8 cellular contexts compared by ENCODE assay signal in genomic region chr2:181058378-181059269, GRCh38.
DNase-seq lines count a peak whose midpoint lies in the region; ATAC-seq and TF ChIP-seq lines count a peak whose summit lies in the region.

No MANE protein-coding gene starts in this region.

- H3K4me3 ChIP-seq in GM06990 (replicated peaks; ENCODE audit: low read depth, low read length) (no peak overlapping the region), WERI-Rb-1 (ENCODE audit: low read depth, low read length) (no peak overlapping the region), fibroblast of villous mesenchyme (ENCODE audit: low read depth, low read length) (no peak overlapping the region)

- TF ChIP-seq CTCF in GM06990 (IDR thresholded peaks at IDR 0.05; ENCODE audit: insufficient read depth, low read length, poor library complexity, severe bottlenecking) = peak; percentile 65
- TF ChIP-seq CTCF in WERI-Rb-1 (IDR thresholded peaks at IDR 0.05; ENCODE audit: low read depth, low read length) = peak; percentile 51
- TF ChIP-seq CTCF in fibroblast of villous mesenchyme (IDR thresholded peaks at IDR 0.05; ENCODE audit: insufficient read depth, low read depth, low read length) = peak; percentile 63

- peak; percentile 22 for DNase-seq in GM06990 (ENCODE audit: extremely low read depth, insufficient read length)
- peak; percentile 86 to 94 for DNase-seq in Kasumi-1 (lab: John Stamatoyannopoulos, UW)
- peak; percentile 41 for DNase-seq in WERI-Rb-1
- DNase-seq in fibroblast of villous mesenchyme (ENCODE audit: low read depth) = peak; percentile 44
- peak; percentile 14 to 51 for DNase-seq in stimulated activated CD4-positive, alpha-beta T cell treated with anti-CD3 and anti-CD28 coated beads, Interleukin-2, amount 100 ng/mL, for 24 hours
- no peak for DNase-seq in anterior cingulate cortex (lab: John Stamatoyannopoulos, UW)

- H3K27me3 ChIP-seq in GM06990 (replicated peaks; ENCODE audit: control insufficient read depth, insufficient read depth, low read length) (no peaks in the 10 kb centered on the region), WERI-Rb-1 (ENCODE audit: insufficient read depth, low read depth, severe bottlenecking) (no peaks in the 10 kb centered on the region)

- no peaks in the 10 kb centered on the region for H3K9me3 ChIP-seq in WERI-Rb-1 (ENCODE audit: severe bottlenecking)

- peak; percentile 80 for ATAC-seq in GM21390 (IDR thresholded peaks at IDR 0.05; ENCODE audit: unreplicated experiment)
- ATAC-seq in GM21825 (IDR thresholded peaks at IDR 0.05; ENCODE audit: unreplicated experiment) = no peak

- no peak overlapping the region for H3K27ac ChIP-seq in WERI-Rb-1

- H3K36me3 ChIP-seq in GM06990 (ENCODE audit: control insufficient read depth, insufficient read depth, low read length) (no peaks in the 10 kb centered on the region; the same call in 1 of the 2 replicates), WERI-Rb-1 (no peaks in the 10 kb centered on the region)

Comparison
In these comparisons a context has a peak if more than half of its experiments do, and no peak if none do; other contexts are left out.
1. DNase-seq: peak in GM06990 (single experiment), Kasumi-1 (2 of 2), WERI-Rb-1 (single experiment), fibroblast of villous mesenchyme (single experiment) and stimulated activated CD4-positive, alpha-beta T cell treated with anti-CD3 and anti-CD28 coated beads, Interleukin-2, amount 100 ng/mL, for 24 hours (2 of 2); none in anterior cingulate cortex (0 of 58).
2. Peak in every context shown above with its lines, with median percentiles within 50 percentile points of each other: CTCF ChIP-seq.